In genomic region chr17:41665566-41666335, GRCh38 we compare ENCODE assay signal across 1 cellular context.
A peak's percentile ranks its signal among the peaks of the same experiment; 100 is the strongest.
TF ChIP-seq lines count a peak whose summit lies in the region.

No MANE protein-coding gene starts in this region.

TF ChIP-seq in HepG2, 621 proteins besides CTCF, POLR2A, EP300 and RAD21 (continued from another document and continues in another):
- TF ChIP-seq ZNF609 (CRISPR knock-in tag; IDR thresholded peaks at IDR 0.05; ENCODE audit: borderline replicate concordance): no peak
- peak; percentile 23; the same call in 1 of the 2 replicates for TF ChIP-seq ZNF772 (CRISPR knock-in tag; IDR thresholded peaks at IDR 0.05)
- 0 out of 2 replicates have a peak, but pooled peaks have one; percentile 15 for TF ChIP-seq CEBPG (CRISPR knock-in tag; IDR thresholded peaks at IDR 0.05)
- TF ChIP-seq ZMYM3 (CRISPR knock-in tag; IDR thresholded peaks at IDR 0.05): no peak; the same call in 1 of the 2 replicates
- TF ChIP-seq ZNF567 (CRISPR knock-in tag; IDR thresholded peaks at IDR 0.05; ENCODE audit: borderline replicate concordance): no peak; the same call in 1 of the 2 replicates
- peak; percentile 62; the same call in 1 of the 2 replicates for TF ChIP-seq MAZ (IDR thresholded peaks at IDR 0.05; ENCODE audit: borderline replicate concordance, low read depth, low read length)
- peak; percentile 63; the same call in 1 of the 2 replicates for TF ChIP-seq MAZ (CRISPR knock-in tag; IDR thresholded peaks at IDR 0.05; ENCODE audit: low read depth)
- peak; percentile 88; the same call in 1 of the 2 replicates for TF ChIP-seq ZNF235 (CRISPR knock-in tag; IDR thresholded peaks at IDR 0.05; ENCODE audit: borderline replicate concordance)
- TF ChIP-seq ZNF362 (CRISPR knock-in tag; IDR thresholded peaks at IDR 0.05; ENCODE audit: borderline replicate concordance): no peak
- TF ChIP-seq PRDM4 (CRISPR knock-in tag; IDR thresholded peaks at IDR 0.05; ENCODE audit: borderline replicate concordance): no peak
- no peak for TF ChIP-seq HES4 (CRISPR knock-in tag; IDR thresholded peaks at IDR 0.05; ENCODE audit: borderline replicate concordance)
- TF ChIP-seq ZBTB42 (CRISPR knock-in tag; IDR thresholded peaks at IDR 0.05): 0 out of 2 replicates have a peak, but pooled peaks have one; percentile 48
- TF ChIP-seq NR3C1 (CRISPR knock-in tag; IDR thresholded peaks at IDR 0.05): no peak
- no peak; the same call in 1 of the 2 replicates for TF ChIP-seq ZNF850 (CRISPR knock-in tag; conservative IDR thresholded peaks at IDR 0.05)
- TF ChIP-seq ZNF580 (CRISPR knock-in tag; IDR thresholded peaks at IDR 0.05; ENCODE audit: borderline replicate concordance, low read depth): peak; percentile 85; the same call in 1 of the 2 replicates
- TF ChIP-seq CREB3 (CRISPR knock-in tag; IDR thresholded peaks at IDR 0.05): no peak
- no peak for TF ChIP-seq ZFP41 (CRISPR knock-in tag; IDR thresholded peaks at IDR 0.05; ENCODE audit: borderline replicate concordance)
- no peak for TF ChIP-seq ZBED4 (CRISPR knock-in tag; IDR thresholded peaks at IDR 0.05; ENCODE audit: borderline replicate concordance)
- TF ChIP-seq MXD4 (CRISPR knock-in tag; IDR thresholded peaks at IDR 0.05): peak; percentile 76; the same call in 1 of the 2 replicates
- TF ChIP-seq MIER2 (CRISPR knock-in tag; IDR thresholded peaks at IDR 0.05): 0 out of 2 replicates have a peak, but pooled peaks have one; percentile 38
- no peak for TF ChIP-seq NFE2L2 (IDR thresholded peaks at IDR 0.05; ENCODE audit: low read length)
- no peak for TF ChIP-seq RELA (CRISPR knock-in tag; IDR thresholded peaks at IDR 0.05)
- TF ChIP-seq NONO (IDR thresholded peaks at IDR 0.05): no peak
- no peak; the same call in 1 of the 2 replicates for TF ChIP-seq NONO (CRISPR knock-in tag; conservative IDR thresholded peaks at IDR 0.05)
- no peak for TF ChIP-seq ZNF709 (CRISPR knock-in tag; IDR thresholded peaks at IDR 0.05)
- no peak for TF ChIP-seq ZNF790 (CRISPR knock-in tag; IDR thresholded peaks at IDR 0.05; ENCODE audit: borderline replicate concordance)
- TF ChIP-seq NFRKB (IDR thresholded peaks at IDR 0.05): no peak
- no peak for TF ChIP-seq IRX3 (CRISPR knock-in tag; IDR thresholded peaks at IDR 0.05; ENCODE audit: borderline replicate concordance, low read depth)
- no peak; the same call in 1 of the 2 replicates for TF ChIP-seq ZBTB43 (CRISPR knock-in tag; conservative IDR thresholded peaks at IDR 0.05)
- no peak for TF ChIP-seq SMC3 (IDR thresholded peaks at IDR 0.05; ENCODE audit: low read length)
- no peak for TF ChIP-seq NCOR1 (IDR thresholded peaks at IDR 0.05; ENCODE audit: borderline replicate concordance, low read length)
- TF ChIP-seq ZC3H13 (CRISPR knock-in tag; IDR thresholded peaks at IDR 0.05): no peak
- no peak for TF ChIP-seq SATB2 (CRISPR knock-in tag; IDR thresholded peaks at IDR 0.05)
- peak; percentile 94 for TF ChIP-seq ZNF839 (CRISPR knock-in tag; IDR thresholded peaks at IDR 0.05; ENCODE audit: borderline replicate concordance)
- no peak for TF ChIP-seq ZKSCAN5 (CRISPR knock-in tag; IDR thresholded peaks at IDR 0.05)
- TF ChIP-seq AHR (CRISPR knock-in tag; IDR thresholded peaks at IDR 0.05): no peak; the same call in 1 of the 2 replicates
- 0 out of 2 replicates have a peak, but pooled peaks have one; percentile 56 for TF ChIP-seq SNAPC2 (CRISPR knock-in tag; IDR thresholded peaks at IDR 0.05)
- TF ChIP-seq ZFX (CRISPR knock-in tag; IDR thresholded peaks at IDR 0.05; ENCODE audit: low read depth): peak; percentile 68; the same call in 1 of the 2 replicates
- TF ChIP-seq REL (CRISPR knock-in tag; conservative IDR thresholded peaks at IDR 0.05): no peak
- no peak for TF ChIP-seq CREM (IDR thresholded peaks at IDR 0.05)
- TF ChIP-seq CREM (CRISPR knock-in tag; IDR thresholded peaks at IDR 0.05): no peak
- TF ChIP-seq ZNF224 (CRISPR knock-in tag; IDR thresholded peaks at IDR 0.05): no peak
- TF ChIP-seq PTBP1 (IDR thresholded peaks at IDR 0.05; ENCODE audit: low read depth, low read length, poor library complexity, severe bottlenecking): no peak
- TF ChIP-seq ZGPAT (CRISPR knock-in tag; IDR thresholded peaks at IDR 0.05): peak; percentile 94
- no peak for TF ChIP-seq ZNF619 (CRISPR knock-in tag; IDR thresholded peaks at IDR 0.05)
- 0 out of 2 replicates have a peak, but pooled peaks have one; percentile 38 for TF ChIP-seq ZNF121 (CRISPR knock-in tag; IDR thresholded peaks at IDR 0.05)
- TF ChIP-seq ZNF543 (CRISPR knock-in tag; IDR thresholded peaks at IDR 0.05): no peak
- no peak for TF ChIP-seq HOXA7 (CRISPR knock-in tag; IDR thresholded peaks at IDR 0.05)
- TF ChIP-seq SOX13 (IDR thresholded peaks at IDR 0.05): no peak
- peak in 1 of 2 experiments; percentile 43; a peak in 1 of 4 replicates for TF ChIP-seq SOX13 (CRISPR knock-in tag; conservative IDR thresholded peaks at IDR 0.05 in 1 of 2, IDR thresholded peaks at IDR 0.05 in 1 of 2)
- no peak for TF ChIP-seq CENPBD1 (CRISPR knock-in tag; IDR thresholded peaks at IDR 0.05; ENCODE audit: borderline replicate concordance, low read depth)
